In genomic region chr1:26280333-26281042, GRCh38 we compare ENCODE assay signal across 8 cellular contexts. TPM values are rescaled to one million over a fixed set of nuclear protein-coding genes. Genes with fewer than 3 reads are reported as not detected.
A peak's percentile ranks its signal among the peaks of the same experiment; 100 is the strongest.
DNase-seq lines count a peak whose midpoint lies in the region; ATAC-seq and TF ChIP-seq lines count a peak whose summit lies in the region.

No MANE protein-coding gene starts in this region.

- peak overlapping the region; percentile 56 to 99 (median 74) for H3K4me3 ChIP-seq in heart left ventricle
- H3K4me3 ChIP-seq in SJCRH30, result peak overlapping the region; percentile 68
- H3K4me3 ChIP-seq in ectodermal cell (ENCODE audit: insufficient read depth, low read depth, low read length), result peak overlapping the region; percentile 77

- H3K27ac ChIP-seq in heart left ventricle (peak overlapping the region; percentile 60 to 98 (median 92)), SJCRH30 (peak overlapping the region; percentile 74), ectodermal cell (ENCODE audit: insufficient read depth, low read depth, low read length, poor library complexity, severe bottlenecking) (no peak overlapping the region)

- H3K9me3 ChIP-seq in heart left ventricle, result no peaks in the 10 kb centered on the region
- H3K9me3 ChIP-seq in SJCRH30 (replicated peaks), result no peaks in the 10 kb centered on the region
- H3K9me3 ChIP-seq in ectodermal cell (ENCODE audit: control insufficient read depth, low read length), result no peaks in the 10 kb centered on the region

- H3K27me3 ChIP-seq in heart left ventricle (no peaks in the 10 kb centered on the region), SJCRH30 (no peaks in the 10 kb centered on the region), ectodermal cell (ENCODE audit: control insufficient read depth, insufficient read depth, low read length, poor library complexity, severe bottlenecking) (no peaks in the 10 kb centered on the region)

- 29 to 35% (median 33%) methylated on average over 17 to 20 of the region's 20 CpGs for WGBS in heart left ventricle, 4 donors
- 32 to 33% methylated on average over 19 to 20 of the region's 20 CpGs for WGBS in ectodermal cell, 2 experiments

- H3K4me1 ChIP-seq in heart left ventricle (peaks cover 13 to 93% (median 72%) of the 10 kb centered on the region in 12 donors), SJCRH30 (peaks cover 55% of the 10 kb centered on the region), ectodermal cell (ENCODE audit: control insufficient read depth, insufficient read depth, low read length) (peaks cover 37% of the 10 kb centered on the region)

- intact Hi-C loops in heart left ventricle (cut with DNase I) (loop anchor here in 2 of 10 donors (5.0 kb wide), 2 partner anchors 82 to 243 kb away; no protein-coding TSS in a partner anchor), cardiac septum (cut with DNase I) (no loop called here)

- no peak for ATAC-seq in heart left ventricle
- no peak for ATAC-seq in GM19324 (IDR thresholded peaks at IDR 0.05; ENCODE audit: low FRiP score, unreplicated experiment)

- DNase-seq in heart left ventricle, result peak in 2 of 5 donors; percentile 50 to 55
- DNase-seq in cardiac septum (ENCODE audit: low spot score), result no peak
- DNase-seq in SJCRH30, result peak; percentile 53 to 57
- peak; percentile 57 for DNase-seq in myocyte (ENCODE audit: low read depth)
- DNase-seq in midbrain (lab: John Stamatoyannopoulos, UW), result no peak
- no peak for DNase-seq in DMS79 (lab: John Stamatoyannopoulos, UW)

- no peak for TF ChIP-seq POLR2A in heart left ventricle (IDR thresholded peaks at IDR 0.05)

- H3K36me3 ChIP-seq in heart left ventricle (peaks cover 0 to 32% (median 20%) of the 10 kb centered on the region in 9 donors), SJCRH30 (peaks cover 12% of the 10 kb centered on the region), ectodermal cell (ENCODE audit: control insufficient read depth, insufficient read depth, low read length) (peaks cover 22% of the 10 kb centered on the region)

- no peak for TF ChIP-seq CTCF in heart left ventricle (IDR thresholded peaks at IDR 0.05)

RNA-seq across cellular contexts. Expression of gene SH3BGRL3, which starts 0.6 kb away (rescaled TPM):
- total RNA-seq in heart left ventricle, result 100 to 1,000 TPM in 1 of 9 donors, 10 to 100 TPM in 8; 22.4 to 234 (median 40.0) TPM
- polyA plus RNA-seq in heart left ventricle, result 100 to 1,000 TPM in 1 of 2 donors, 10 to 100 TPM in 1; 43.8 to 119 TPM
- total RNA-seq in cardiac septum, result 55.0 TPM
- total RNA-seq in SJCRH30 (2014; rRNA removed; shearing (Covaris generic)), result 41.5 and 43.4 TPM in 2 replicates
- 170 TPM for polyA plus RNA-seq in ectodermal cell (2013, experiment 1 of 4)
- 171 TPM for polyA plus RNA-seq in ectodermal cell (2013, experiment 2 of 4)
- 175 TPM for polyA plus RNA-seq in ectodermal cell (2013, experiment 3 of 4)
- 184 TPM for polyA plus RNA-seq in ectodermal cell (2013, experiment 4 of 4)
- 49.0 and 51.4 TPM in 2 replicates for total RNA-seq in myocyte
- polyA plus RNA-seq in myocyte (2012), result 449 TPM

RNA-seq across cellular contexts. Expression of gene UBXN11, which starts 25.9 kb away (rescaled TPM):
- total RNA-seq in heart left ventricle (10 to 100 TPM in 3 of 9 donors, 1 to 10 TPM in 6; 3.7 to 17.2 (median 7.6) TPM), cardiac septum (8.3 TPM), myocyte (4.2 and 4.5 TPM in 2 replicates)
- polyA plus RNA-seq in heart left ventricle, result 10 to 100 TPM in 1 of 2 donors, 1 to 10 TPM in 1; 9.0 to 12.2 TPM
- 3.5 and 5.3 TPM in 2 replicates for total RNA-seq in SJCRH30 (2014; rRNA removed; shearing (Covaris generic))
- polyA plus RNA-seq in ectodermal cell (2013, experiment 1 of 4), result 15.8 TPM
- polyA plus RNA-seq in ectodermal cell (2013, experiment 2 of 4), result 18.3 TPM
- polyA plus RNA-seq in ectodermal cell (2013, experiment 3 of 4), result 13.1 TPM
- 15.9 TPM for polyA plus RNA-seq in ectodermal cell (2013, experiment 4 of 4)
- 17.5 TPM for polyA plus RNA-seq in myocyte (2012)

RNA-seq across cellular contexts. Expression of gene CD52, which starts 37.3 kb away (rescaled TPM):
- total RNA-seq in heart left ventricle, result 10 to 100 TPM in 2 of 9 donors, 1 to 10 TPM in 6, not detected in 1; 1.6 to 89.9 (median 4.4) TPM
- 10 to 100 TPM in 1 of 2 donors, 1 to 10 TPM in 1; 9.9 to 26.1 TPM for polyA plus RNA-seq in heart left ventricle
- 4.6 TPM for total RNA-seq in cardiac septum
- not detected in 2 replicates for total RNA-seq in SJCRH30 (2014; rRNA removed; shearing (Covaris generic))
- not detected for polyA plus RNA-seq in ectodermal cell (2013, experiment 1 of 4)
- 1.2 TPM for polyA plus RNA-seq in ectodermal cell (2013, experiment 2 of 4)
- polyA plus RNA-seq in ectodermal cell (2013, experiment 3 of 4), result 1.1 TPM
- polyA plus RNA-seq in ectodermal cell (2013, experiment 4 of 4), result 1.7 TPM
- not detected in 2 replicates for total RNA-seq in myocyte
- polyA plus RNA-seq in myocyte (2012), result 0.68 TPM

RNA-seq across cellular contexts. Expression of gene CEP85, which starts 46.5 kb away (rescaled TPM):
- total RNA-seq in heart left ventricle (100 to 1,000 TPM in 2 of 9 donors, 10 to 100 TPM in 7; 28.6 to 180 (median 48.7) TPM), cardiac septum (25.8 TPM), myocyte (13.0 and 22.6 TPM in 2 replicates)
- polyA plus RNA-seq in heart left ventricle, result 10 to 100 TPM; 13.4 to 22.7 TPM
- total RNA-seq in SJCRH30 (2014; rRNA removed; shearing (Covaris generic)), result 34.8 and 39.1 TPM in 2 replicates
- polyA plus RNA-seq in ectodermal cell (2013, experiment 1 of 4), result 44.6 TPM
- 35.6 TPM for polyA plus RNA-seq in ectodermal cell (2013, experiment 2 of 4)
- polyA plus RNA-seq in ectodermal cell (2013, experiment 3 of 4), result 33.1 TPM
- 33.2 TPM for polyA plus RNA-seq in ectodermal cell (2013, experiment 4 of 4)
- 13.8 TPM for polyA plus RNA-seq in myocyte (2012)

Comparison
In these comparisons a context has a peak if more than half of its experiments do, and no peak if none do; other contexts are left out.
1. DNase-seq: peak in SJCRH30 (2 of 2) and myocyte (single experiment); none in cardiac septum (single experiment), midbrain (single experiment) and DMS79 (single experiment).
2. Peak in every context shown above with its lines, with median percentiles within 50 percentile points of each other: H3K4me3 ChIP-seq.